ENCODE assay signal across 8 cellular contexts in the genomic region with DNA sequence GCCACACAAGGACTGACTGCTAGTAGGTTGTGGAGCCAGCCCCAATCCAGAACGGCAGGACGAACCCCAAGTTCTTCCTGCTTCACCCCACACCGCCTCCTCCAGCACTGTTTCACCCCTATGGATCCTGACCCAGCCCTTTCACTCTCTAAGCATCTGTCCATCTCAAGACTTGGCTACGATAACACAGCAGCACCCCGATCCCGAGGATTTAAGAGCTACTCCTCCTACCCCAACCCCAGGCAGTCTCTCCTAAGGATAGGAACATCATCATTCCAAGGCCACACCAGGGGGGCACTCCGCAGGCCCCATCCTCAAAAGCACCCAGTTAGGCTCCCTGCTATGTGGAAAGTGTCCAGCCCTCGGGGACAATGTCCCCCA. TPM values are rescaled to one million over a fixed set of nuclear protein-coding genes. Genes with fewer than 3 reads are reported as not detected.
DNase-seq lines count a peak whose midpoint lies in the region; ATAC-seq, FAIRE-seq and TF ChIP-seq lines count a peak whose summit lies in the region.

No MANE protein-coding gene starts in this region.

- peaks cover 13% of the 10 kb centered on the region for H3K79me2 ChIP-seq in OCI-LY3 (ENCODE audit: low read length)

- peaks cover 5% of the 10 kb centered on the region for H3K36me3 ChIP-seq in OCI-LY3 (replicated peaks; ENCODE audit: low read depth, low read length)
- peaks cover 2 to 7% of the 10 kb centered on the region in 2 donors for H3K36me3 ChIP-seq in lung (ENCODE audit: control insufficient read depth in 2 of 2, insufficient read depth in 2 of 2, low read length in 2 of 2)
- H3K36me3 ChIP-seq in upper lobe of right lung: peaks cover 10% of the 10 kb centered on the region

- CTCF ChIA-PET in A549 (lab: Yijun Ruan, JAX): interaction anchor here (0.6 to 3.3 kb wide), 25 partner anchors 11 to 582 kb away, joined by 3 to 17 read pairs (median 4); a partner anchor contains a TSS

- TF ChIP-seq EP300 in A549 (IDR thresholded peaks at IDR 0.05): no peak

- 0 out of 2 replicates have a peak, but pooled peaks have one; percentile 4 for TF ChIP-seq POLR2A in A549 (IDR thresholded peaks at IDR 0.05; ENCODE audit: low read length)

- H2AFZ ChIP-seq in OCI-LY3 (ENCODE audit: low read depth, low read length): peak overlapping the region; percentile 89

- in situ Hi-C loops in KBM-7 (cut with MboI; ENCODE audit: low pct_unique_long_range_greater_than_20kb, low sequenced_read_pairs): no loop called here

- intact Hi-C loops in upper lobe of right lung (cut with DNase I): no loop called here

- H3K4me2 ChIP-seq in A549 (peak overlapping the region; percentile 89), OCI-LY3 (ENCODE audit: low read length) (peak overlapping the region; percentile 99)

- H3K4me1 ChIP-seq in A549: peaks cover 21% of the 10 kb centered on the region
- peaks cover 13% of the 10 kb centered on the region for H3K4me1 ChIP-seq in OCI-LY3 (ENCODE audit: low read length)
- H3K4me1 ChIP-seq in lung (ENCODE audit: control insufficient read depth in 2 of 2, insufficient read depth in 2 of 2, low read length in 2 of 2): peaks cover 3 to 4% of the 10 kb centered on the region in 2 donors
- peaks cover 8% of the 10 kb centered on the region for H3K4me1 ChIP-seq in upper lobe of right lung

- peak overlapping the region; percentile 59 for H3K4me3 ChIP-seq in A549
- peak overlapping the region; percentile 100 for H3K4me3 ChIP-seq in OCI-LY3 (ENCODE audit: low read length)
- H3K4me3 ChIP-seq in coronary artery: peak overlapping the region; percentile 85
- peak overlapping the region; percentile 72 for H3K4me3 ChIP-seq in lung
- H3K4me3 ChIP-seq in upper lobe of right lung: peak overlapping the region; percentile 83

- TF ChIP-seq CTCF in A549 (IDR thresholded peaks at IDR 0.05) (no peak), OCI-LY3 (IDR thresholded peaks at IDR 0.05; ENCODE audit: low read depth, low read length) (no peak), coronary artery (IDR thresholded peaks at IDR 0.05) (no peak), lung (IDR thresholded peaks at IDR 0.05; ENCODE audit: control extremely low read depth, extremely low read depth) (no peak), upper lobe of right lung (IDR thresholded peaks at IDR 0.05) (no peak)

- TF ChIP-seq RAD21 in A549 (conservative IDR thresholded peaks at IDR 0.05 in 1 of 2, IDR thresholded peaks at IDR 0.05 in 1 of 2): no peak

- WGBS in A549 (ENCODE audit: missing lambda C conversion rate): 35% methylated on average over 8 of the region's 8 CpGs
- 22 to 32% methylated on average over 8 of the region's 8 CpGs for WGBS in lung, 2 donors

- POLR2A ChIA-PET in A549 (lab: Yijun Ruan, JAX): interaction anchor here (1.0 to 1.6 kb wide), 6 partner anchors 24 to 535 kb away, joined by 3 to 11 read pairs (median 4); no protein-coding TSS in a partner anchor

- H4K20me1 ChIP-seq in OCI-LY3 (ENCODE audit: insufficient read depth, low read length): no peaks in the 10 kb centered on the region

- H3K9ac ChIP-seq in OCI-LY3 (ENCODE audit: low read length): peak overlapping the region; percentile 99

- H3K27me3 ChIP-seq in OCI-LY3 (ENCODE audit: low read depth, low read length) (peaks cover 25% of the 10 kb centered on the region), lung (ENCODE audit: control insufficient read depth, insufficient read depth) (peaks cover 3% of the 10 kb centered on the region), upper lobe of right lung (no peaks in the 10 kb centered on the region)

- H3K27ac ChIP-seq in A549 (peak overlapping the region; percentile 87 to 99), OCI-LY3 (ENCODE audit: low read length) (peak overlapping the region; percentile 27), coronary artery (peak overlapping the region; percentile 30 to 87), lung (ENCODE audit: low read depth in 1 of 2, low read length in 1 of 2) (peak overlapping the region; percentile 87 to 89), upper lobe of right lung (peak overlapping the region; percentile 88)

- FAIRE-seq in A549 (lab: Jason Lieb, UNC): no peak

- peak; percentile 20 to 38 for DNase-seq in A549 (ENCODE audit: low read depth in 1 of 2, low spot score in 1 of 2)
- DNase-seq in coronary artery (ENCODE audit: low spot score): peak; percentile 75
- no peak for DNase-seq in lung (ENCODE audit: low spot score)
- no peak for DNase-seq in upper lobe of right lung
- no peak for DNase-seq in UCSD-AML1 (lab: John Stamatoyannopoulos, UW; ENCODE audit: unreplicated experiment)
- DNase-seq in KBM-7: no peak

- H3K9me3 ChIP-seq in A549: no peaks in the 10 kb centered on the region
- no peaks in the 10 kb centered on the region for H3K9me3 ChIP-seq in OCI-LY3 (ENCODE audit: insufficient read depth, low read length)
- H3K9me3 ChIP-seq in lung (ENCODE audit: control insufficient read depth in 2 of 2, insufficient read depth in 1 of 2, low read length in 1 of 2): no peaks in the 10 kb centered on the region
- H3K9me3 ChIP-seq in upper lobe of right lung: no peaks in the 10 kb centered on the region

- ATAC-seq in A549: peak; percentile 46 to 55
- peak; percentile 1 for ATAC-seq in GM18517 (IDR thresholded peaks at IDR 0.05; ENCODE audit: unreplicated experiment)
- ATAC-seq in lung (ENCODE audit: insufficient read depth, low FRiP score): no peak
- ATAC-seq in upper lobe of right lung: peak; percentile 2

TF ChIP-seq in A549, 52 proteins besides CTCF, POLR2A, EP300 and RAD21:
- TF ChIP-seq NFE2L2 (conservative IDR thresholded peaks at IDR 0.05; ENCODE audit: low read length) (no peak), CBX8 (IDR thresholded peaks at IDR 0.05) (no peak)

RNA-seq across cellular contexts. Expression of a gene that starts 0.7 kb away (rescaled TPM):
- polyA plus RNA-seq in A549 (2011; rRNA removed): 15.3 and 21.3 TPM in 2 replicates
- 5.7 and 6.3 TPM in 2 replicates for polyA plus RNA-seq in A549 (2012; cell fraction: cytosol; rRNA removed)
- 4.0 and 4.7 TPM in 2 replicates for polyA plus RNA-seq in A549 (2012; cell fraction: nucleus; rRNA removed)
- polyA plus RNA-seq in A549 (2017; fragmentation: RNase III; extraction: RNeasy Plus Mini Kit Qiagen cat#74134 plus additional on column Dnase treatment): 9.7 to 12.6 TPM (median 12.2 TPM) in 3 replicates
- 7.7 and 9.9 TPM in 2 replicates for polyA minus RNA-seq in A549 (2011; rRNA and poly(A)+ RNA removed)
- 10 to 100 TPM; 14.1 to 21.6 TPM for total RNA-seq in lung
- 10 to 100 TPM in 1 of 2 donors, 1 to 10 TPM in 1; 6.8 to 10.2 TPM for polyA plus RNA-seq in lung
- 13.0 TPM for total RNA-seq in upper lobe of right lung

RNA-seq across cellular contexts. Expression of a gene that starts 16.8 kb away (rescaled TPM):
- polyA plus RNA-seq in A549 (2011; rRNA removed) (14.2 and 26.2 TPM in 2 replicates), A549 (2017; fragmentation: RNase III; extraction: RNeasy Plus Mini Kit Qiagen cat#74134 plus additional on column Dnase treatment) (14.4 to 16.8 TPM (median 15.2 TPM) in 3 replicates), lung (1 to 10 TPM in 1 of 2 donors, under 1 TPM in 1; 0.57 to 1.3 TPM)
- polyA plus RNA-seq in A549 (2012; cell fraction: cytosol; rRNA removed): 3.4 and 5.0 TPM in 2 replicates
- polyA plus RNA-seq in A549 (2012; cell fraction: nucleus; rRNA removed): 1.9 and 3.3 TPM in 2 replicates
- polyA minus RNA-seq in A549 (2011; rRNA and poly(A)+ RNA removed): 3.8 and 4.8 TPM in 2 replicates
- total RNA-seq in lung (1 to 10 TPM; 2.7 to 7.2 TPM), upper lobe of right lung (2.1 TPM)

Comparison
In these comparisons a context has a peak if more than half of its experiments do, and no peak if none do; other contexts are left out.
1. DNase-seq: peak in A549 (2 of 2) and coronary artery (single experiment); none in lung (single experiment), upper lobe of right lung (single experiment), UCSD-AML1 (single experiment) and KBM-7 (single experiment).
2. H3K27ac ChIP-seq: peak in every context shown above with its lines; median percentile 93 in A549; 88 in lung; 88 in upper lobe of right lung; 58 in coronary artery; 27 in OCI-LY3.
3. Peak in every context shown above with its lines, with median percentiles within 50 percentile points of each other: H3K4me3 ChIP-seq.